Comparison of ENCODE assay signal across 8 cellular contexts in genomic region chr1:145094655-145095211, GRCh38. TPM values are rescaled to one million over a fixed set of nuclear protein-coding genes. Genes with fewer than 3 reads are reported as not detected.
DNase-seq lines count a peak whose midpoint lies in the region; ATAC-seq, FAIRE-seq and TF ChIP-seq lines count a peak whose summit lies in the region.
"Not testable (repeated sequence)": the region's sequence is repeated elsewhere in the genome, so short reads cannot be mapped to it uniquely, and the experiment has no call there.

No MANE protein-coding gene starts in this region.

- not testable (repeated sequence) for H3K27me3 Mint-ChIP-seq in T-helper 2 cell treated with Interferon-gamma antibody and Interleukin-4, amounts not matched to agents 5 μg/mL and 100 μg/mL, for 36 hours (ENCODE audit: low read depth)

- not testable (repeated sequence) for H3K79me2 ChIP-seq in GM12878 (ENCODE audit: control insufficient read depth, insufficient read depth, low read length)

- in situ Hi-C loops in GM12878 (cut with MboI): not testable (repeated sequence)

- FAIRE-seq in GM12878 (lab: Jason Lieb, UNC): not testable (repeated sequence)

- H3K4me2 ChIP-seq in GM12878 (ENCODE audit: control insufficient read depth, insufficient read depth): not testable (repeated sequence)

- not testable (repeated sequence) for H2AFZ ChIP-seq in GM12878 (ENCODE audit: control insufficient read depth, low read depth, low read length)

- 7% methylated on average over 7 of the region's 46 CpGs for WGBS in GM12878 (ENCODE audit: insufficient coverage, insufficient replicate concordance, low lambda C conversion rate, missing lambda C conversion rate)
- WGBS in tibial nerve, 2 donors: 0 to 2% methylated on average over 4 to 7 of the region's 46 CpGs

- CTCF ChIA-PET in GM12878 (lab: Yijun Ruan, JAX): not testable (repeated sequence)

- not testable (repeated sequence) for H3K36me3 Mint-ChIP-seq in T-helper 2 cell treated with Interferon-gamma antibody and Interleukin-4, amounts not matched to agents 5 μg/mL and 100 μg/mL, for 36 hours (ENCODE audit: low read depth)

- H3K4me1 Mint-ChIP-seq in T-helper 2 cell treated with Interferon-gamma antibody and Interleukin-4, amounts not matched to agents 5 μg/mL and 100 μg/mL, for 36 hours (ENCODE audit: low read depth): not testable (repeated sequence)

- TF ChIP-seq POLR2A in GM12878 (IDR thresholded peaks at IDR 0.05; ENCODE audit: low read depth, low read length); tibial nerve (IDR thresholded peaks at IDR 0.05): not testable (repeated sequence)

- H3K9ac ChIP-seq in GM12878 (ENCODE audit: control insufficient read depth, insufficient read depth, low read length): not testable (repeated sequence)

- not testable (repeated sequence) for TF ChIP-seq CTCF in GM12878 (IDR thresholded peaks at IDR 0.05 in 2 of 3, conservative IDR thresholded peaks at IDR 0.05 in 1 of 3; ENCODE audit: control insufficient read depth in 2 of 3, extremely low read depth in 1 of 3, insufficient read depth in 1 of 3, low read depth in 3 of 3, low read length in 3 of 3); neutrophil (IDR thresholded peaks at IDR 0.05); tibial nerve (IDR thresholded peaks at IDR 0.05)

- H3K27ac Mint-ChIP-seq in T-helper 2 cell treated with Interferon-gamma antibody and Interleukin-4, amounts not matched to agents 5 μg/mL and 100 μg/mL, for 36 hours: not testable (repeated sequence)

- peak; percentile 3 for ATAC-seq in GM18508 (IDR thresholded peaks at IDR 0.05; ENCODE audit: insufficient read depth, unreplicated experiment)
- peak; percentile 4 for ATAC-seq in GM21825 (IDR thresholded peaks at IDR 0.05; ENCODE audit: unreplicated experiment)
- peak; percentile 2 for ATAC-seq in HG03342 (IDR thresholded peaks at IDR 0.05; ENCODE audit: unreplicated experiment)
- ATAC-seq in GM12878: peak; percentile 19
- ATAC-seq in left cardiac atrium: peak; percentile 19 to 60

- H3K4me1 ChIP-seq in GM12878 (ENCODE audit: control insufficient read depth, insufficient read depth, low read length); neutrophil (ENCODE audit: control insufficient read depth in 1 of 2, insufficient read depth in 1 of 2, low read depth in 1 of 2, low read length in 1 of 2); tibial nerve: not testable (repeated sequence)

- not testable (repeated sequence) for TF ChIP-seq RAD21 in GM12878 (IDR thresholded peaks at IDR 0.05; ENCODE audit: insufficient read depth, low read depth, low read length)

- not testable (repeated sequence) for H3K9me3 Mint-ChIP-seq in T-helper 2 cell treated with Interferon-gamma antibody and Interleukin-4, amounts not matched to agents 5 μg/mL and 100 μg/mL, for 36 hours

- H4K20me1 ChIP-seq in GM12878 (ENCODE audit: control insufficient read depth, insufficient read depth): not testable (repeated sequence)

- BruUV-seq in GM12878 (replicated peaks; lab: Mats Ljungman, UMichigan): not testable (repeated sequence)

- POLR2A ChIA-PET in GM12878 (lab: Charles Lee): not testable (repeated sequence)

- not testable (repeated sequence) for H3K27ac ChIP-seq in GM12878 (ENCODE audit: control insufficient read depth, insufficient read depth); neutrophil
- H3K27ac ChIP-seq in tibial nerve: peak overlapping the region in 2 of 4 donors; percentile 56

- SMC1A ChIA-PET in GM12878 (lab: Charles Lee; ENCODE audit: uncharacterized antibody, unreplicated experiment): not testable (repeated sequence)

- RAD21 ChIA-PET in GM12878 (lab: Charles Lee; ENCODE audit: unreplicated experiment): not testable (repeated sequence)

- not testable (repeated sequence) for TF ChIP-seq EP300 in GM12878 (IDR thresholded peaks at IDR 0.05; ENCODE audit: borderline replicate concordance in 1 of 2, control insufficient read depth in 1 of 2, low read depth in 2 of 2, low read length in 2 of 2); tibial nerve (IDR thresholded peaks at IDR 0.05)

- H3K36me3 ChIP-seq in GM12878 (ENCODE audit: control insufficient read depth in 2 of 2, insufficient read depth in 2 of 2, low read length in 1 of 2); neutrophil; tibial nerve: not testable (repeated sequence)

- peak; percentile 6 for DNase-seq in T-helper 2 cell treated with Interferon-gamma antibody and Interleukin-4, amounts not matched to agents 5 μg/mL and 100 μg/mL, for 36 hours (ENCODE audit: low spot score)
- DNase-seq in GM12878 (ENCODE audit: low read depth, low spot score); tibial nerve (ENCODE audit: low spot score in 2 of 2): not testable (repeated sequence)
- DNase-seq in left cardiac atrium: peak; percentile 47

- H3K27me3 ChIP-seq in GM12878 (replicated peaks in 1 of 2; ENCODE audit: control insufficient read depth in 2 of 2, insufficient read depth in 2 of 2, low read length in 1 of 2); neutrophil; tibial nerve: not testable (repeated sequence)

- H3K9me3 ChIP-seq in GM12878 (replicated peaks; ENCODE audit: control insufficient read depth, insufficient read depth, low read length); neutrophil; tibial nerve: not testable (repeated sequence)

- intact Hi-C loops in GM12878 (cut with micrococcal nuclease; ENCODE audit: unreplicated experiment); left cardiac atrium (cut with DNase I): not testable (repeated sequence)

- H3K4me3 Mint-ChIP-seq in T-helper 2 cell treated with Interferon-gamma antibody and Interleukin-4, amounts not matched to agents 5 μg/mL and 100 μg/mL, for 36 hours: not testable (repeated sequence)

- not testable (repeated sequence) for H3K4me3 ChIP-seq in GM12878
- H3K4me3 ChIP-seq in neutrophil (ENCODE audit: low read depth in 1 of 2, low read length in 1 of 2): peak overlapping the region; percentile 47 to 57
- H3K4me3 ChIP-seq in tibial nerve: peak overlapping the region in 3 of 4 donors; percentile 24 to 46 (median 39)

RNA-seq across cellular contexts. Expression of gene SRGAP2B, which starts 0.4 kb away (rescaled TPM):
- 7.2 and 7.8 TPM in 2 replicates for total RNA-seq in GM12878 (2013; cell fraction: nucleolus; rRNA removed)
- 2.5 and 3.4 TPM in 2 replicates for total RNA-seq in GM12878 (2014; rRNA removed)
- 3.0 and 4.2 TPM in 2 replicates for total RNA-seq in GM12878 (2014; rRNA removed; fragmentation: Illumina TruSeq; extraction: Trizol)
- 8.2 and 8.9 TPM in 2 replicates for total RNA-seq in GM12878 (2021)
- polyA plus RNA-seq in GM12878 (2011; ENCODE audit: low read depth): 1.3 TPM
- 7.6 and 8.9 TPM in 2 replicates for polyA plus RNA-seq in GM12878 (2011; rRNA removed)
- polyA plus RNA-seq in GM12878 (2011; cell fraction: cytosol; rRNA removed): 3.5 and 4.8 TPM in 2 replicates
- polyA plus RNA-seq in GM12878 (2011; cell fraction: nucleus; rRNA removed): 5.9 and 11.1 TPM in 2 replicates
- polyA plus RNA-seq in GM12878 (2012): 2.0 and 3.6 TPM in 2 replicates
- 2.5 and 3.0 TPM in 2 replicates for polyA plus RNA-seq in GM12878 (2014; fragmentation: Illumina TruSeq; extraction: Trizol)
- 1 to 10 TPM; 1.2 to 1.5 TPM for polyA plus RNA-seq in GM12878 (2014; fragmentation: Nextera tagmentation; extraction: Ambion mirVana)
- polyA plus RNA-seq in GM12878 (2014; rRNA removed): 1.6 and 1.7 TPM in 2 replicates
- polyA plus RNA-seq in GM12878 (2016; fragmentation: Nextera tagmentation; extraction: Ambion mirVana): 1 to 10 TPM; 3.1 to 4.4 TPM
- 7.9 and 12.2 TPM in 2 replicates for polyA minus RNA-seq in GM12878 (2011; rRNA and poly(A)+ RNA removed)
- polyA minus RNA-seq in GM12878 (2011; cell fraction: cytosol; rRNA and poly(A)+ RNA removed): 5.8 and 8.7 TPM in 2 replicates
- 8.9 and 15.9 TPM in 2 replicates for polyA minus RNA-seq in GM12878 (2011; cell fraction: nucleus; rRNA and poly(A)+ RNA removed)
- 10 to 100 TPM; 17.7 to 20.6 TPM for total RNA-seq in left cardiac atrium
- total RNA-seq in tibial nerve: 10 to 100 TPM; 41.0 to 57.7 (median 53.0) TPM

RNA-seq across cellular contexts. Expression of gene FAM72D, which starts 1.0 kb away (rescaled TPM):
- total RNA-seq in GM12878 (2013; cell fraction: nucleolus; rRNA removed): 4.7 and 6.2 TPM in 2 replicates
- total RNA-seq in GM12878 (2014; rRNA removed): 9.1 and 10.7 TPM in 2 replicates
- total RNA-seq in GM12878 (2014; rRNA removed; fragmentation: Illumina TruSeq; extraction: Trizol): 12.5 and 12.7 TPM in 2 replicates
- total RNA-seq in GM12878 (2021): 8.6 and 10.4 TPM in 2 replicates
- 2.2 TPM for polyA plus RNA-seq in GM12878 (2011; ENCODE audit: low read depth)
- polyA plus RNA-seq in GM12878 (2011; rRNA removed): 27.5 and 44.3 TPM in 2 replicates
- polyA plus RNA-seq in GM12878 (2011; cell fraction: cytosol; rRNA removed): 9.3 and 10.5 TPM in 2 replicates
- 10.4 and 11.0 TPM in 2 replicates for polyA plus RNA-seq in GM12878 (2011; cell fraction: nucleus; rRNA removed)
- polyA plus RNA-seq in GM12878 (2012): 4.1 and 8.4 TPM in 2 replicates
- 17.1 and 22.9 TPM in 2 replicates for polyA plus RNA-seq in GM12878 (2014; fragmentation: Illumina TruSeq; extraction: Trizol)
- polyA plus RNA-seq in GM12878 (2014; fragmentation: Nextera tagmentation; extraction: Ambion mirVana): 1 to 10 TPM; 4.3 to 6.7 TPM
- polyA plus RNA-seq in GM12878 (2014; rRNA removed): 12.7 and 15.1 TPM in 2 replicates
- polyA plus RNA-seq in GM12878 (2016; fragmentation: Nextera tagmentation; extraction: Ambion mirVana): 10 to 100 TPM; 18.4 to 19.3 TPM
- 9.1 and 9.4 TPM in 2 replicates for polyA minus RNA-seq in GM12878 (2011; rRNA and poly(A)+ RNA removed)
- polyA minus RNA-seq in GM12878 (2011; cell fraction: cytosol; rRNA and poly(A)+ RNA removed): 1.9 and 5.2 TPM in 2 replicates
- polyA minus RNA-seq in GM12878 (2011; cell fraction: nucleus; rRNA and poly(A)+ RNA removed): 3.0 and 4.1 TPM in 2 replicates
- under 1 TPM; 0.09 to 0.13 TPM for total RNA-seq in left cardiac atrium
- under 1 TPM in 1 of 4 donors, not detected in 3; 0.21 TPM for total RNA-seq in tibial nerve

Comparison
In these comparisons a context has a peak if more than half of its experiments do, and no peak if none do; other contexts are left out.
1. RNA of gene FAM72D, which starts 1.0 kb away (total RNA-seq): 4.7 to 12.7 TPM in GM12878; 0.09 to 0.13 TPM in left cardiac atrium and 0.21 TPM in tibial nerve; every median in the first group is over 4 times any median in the second.
2. Peak in every context shown above with its lines, with median percentiles within 50 percentile points of each other: ATAC-seq.